ENCODE assay signal across 8 cellular contexts in genomic region chr20:30283502-30284360, GRCh38.
A peak's percentile ranks its signal among the peaks of the same experiment; 100 is the strongest.
DNase-seq lines count a peak whose midpoint lies in the region; ATAC-seq and TF ChIP-seq lines count a peak whose summit lies in the region.
"Not testable (repeated sequence)": the region's sequence is repeated elsewhere in the genome, so short reads cannot be mapped to it uniquely, and the experiment has no call there.

No MANE protein-coding gene starts in this region.

- peak overlapping the region in 1 of 2 donors; percentile 69 for H3K27ac Mint-ChIP-seq in activated naive CD4-positive, alpha-beta T cell treated with anti-CD3 and anti-CD28 coated beads, Interleukin-2, amount 50 U/mL, for 72 hours

- not testable (repeated sequence) for H3K36me3 ChIP-seq in esophagus squamous epithelium, tibial nerve

- DNase-seq in NCI-H2081 (lab: John Stamatoyannopoulos, UW) (peak; percentile 7 to 24), medulla oblongata (ENCODE audit: extremely low spot score) (peak; percentile 72), tibial nerve (ENCODE audit: low spot score in 2 of 2) (peak in 1 of 2 donors; percentile 45)
- peak; percentile 18 to 73 for DNase-seq in activated naive CD4-positive, alpha-beta T cell treated with anti-CD3 and anti-CD28 coated beads, Interleukin-2, amount 50 U/mL, for 72 hours (ENCODE audit: low spot score in 2 of 2)
- DNase-seq in esophagus squamous epithelium (lab: John Stamatoyannopoulos, UW) = not testable (repeated sequence)
- DNase-seq in stimulated activated CD4-positive, alpha-beta T cell treated with anti-CD3 and anti-CD28 coated beads, Interleukin-1b, Interleukin-23, amount 100 ng/mL, for 1 hour (ENCODE audit: low read depth in 2 of 2) = peak; percentile 61 to 70

- TF ChIP-seq EP300 in tibial nerve (IDR thresholded peaks at IDR 0.05) = not testable (repeated sequence)

- intact Hi-C loops in esophagus squamous epithelium (cut with DNase I) = not testable (repeated sequence)

- not testable (repeated sequence) for H3K9me3 ChIP-seq in esophagus squamous epithelium, tibial nerve

- 37 to 71% methylated on average over 19 to 23 of the region's 53 CpGs for WGBS in esophagus squamous epithelium, 2 donors
- 39 to 70% methylated on average over 50 to 52 of the region's 53 CpGs for WGBS in tibial nerve, 2 donors

- H3K4me1 ChIP-seq in esophagus squamous epithelium = peaks cover 0 to 31% (median 0%) of the 10 kb centered on the region in 3 donors
- H3K4me1 ChIP-seq in tibial nerve = peaks cover 0 to 27% (median 0%) of the 10 kb centered on the region in 4 donors

- H3K36me3 Mint-ChIP-seq in activated naive CD4-positive, alpha-beta T cell treated with anti-CD3 and anti-CD28 coated beads, Interleukin-2, amount 50 U/mL, for 72 hours = peaks cover 15 to 17% of the 10 kb centered on the region in 2 donors

- H3K9me3 Mint-ChIP-seq in activated naive CD4-positive, alpha-beta T cell treated with anti-CD3 and anti-CD28 coated beads, Interleukin-2, amount 50 U/mL, for 72 hours = peaks cover 6 to 14% of the 10 kb centered on the region in 2 donors

- peak overlapping the region in 3 of 4 donors; percentile 31 to 53 (median 36) for H3K4me3 ChIP-seq in esophagus squamous epithelium
- H3K4me3 ChIP-seq in tibial nerve = peak overlapping the region in 3 of 4 donors; percentile 13 to 60 (median 46)

- not testable (repeated sequence) for H3K27me3 ChIP-seq in esophagus squamous epithelium, tibial nerve

- peak overlapping the region in 3 of 4 donors; percentile 16 to 52 (median 27) for H3K27ac ChIP-seq in esophagus squamous epithelium
- peak overlapping the region in 2 of 4 donors; percentile 56 to 61 for H3K27ac ChIP-seq in tibial nerve

- TF ChIP-seq POLR2A in esophagus squamous epithelium (IDR thresholded peaks at IDR 0.05); tibial nerve (IDR thresholded peaks at IDR 0.05): not testable (repeated sequence)

- peak; percentile 60 for ATAC-seq in GM18498 (IDR thresholded peaks at IDR 0.05; ENCODE audit: unreplicated experiment)
- peak; percentile 56 to 68 for ATAC-seq in activated CD4-positive, CD25-positive, alpha-beta regulatory T cell treated with anti-CD3 and anti-CD28 coated beads, Interleukin-2, amount 50 U/mL, for 24 hours
- ATAC-seq in activated naive CD4-positive, alpha-beta T cell treated with anti-CD3 and anti-CD28 coated beads, Interleukin-2, amount 50 U/mL, for 72 hours = peak in 1 of 2 donors; percentile 51

- not testable (repeated sequence) for TF ChIP-seq CTCF in esophagus squamous epithelium (IDR thresholded peaks at IDR 0.05); tibial nerve (IDR thresholded peaks at IDR 0.05)
